15 cellular contexts compared by ENCODE assay signal in the genomic region with DNA sequence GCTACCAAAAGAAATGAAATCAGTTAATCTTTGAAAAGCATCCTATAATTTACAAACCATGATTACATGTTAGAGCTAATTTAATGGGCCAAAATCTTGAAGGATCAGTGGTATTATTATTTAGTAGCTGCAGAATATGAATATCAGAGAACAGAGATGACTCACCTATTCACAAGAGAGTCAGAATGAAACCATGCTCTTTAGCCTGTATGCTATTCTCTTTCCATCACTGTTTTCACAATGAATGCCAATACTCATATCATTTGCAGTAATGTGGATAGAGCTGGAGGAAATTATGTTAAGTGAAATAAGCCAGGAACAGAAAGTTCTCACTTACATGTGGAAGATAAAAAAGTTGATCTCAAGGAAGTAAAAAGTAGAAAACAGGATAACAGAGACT.
DNase-seq lines count a peak whose midpoint lies in the region; ATAC-seq and TF ChIP-seq lines count a peak whose summit lies in the region.
"Had no signal": no experiment of that assay in that cellular context is flagged by ENCODE, and none has a peak within 500 bp of the region (broad histone marks: within the 10 kb centered on the region; RNA-seq: fewer than 3 reads in every experiment).

No MANE protein-coding gene starts in this region.

- POLR2A ChIA-PET in activated CD4-positive, alpha-beta memory T cell treated with anti-CD3 and anti-CD28 coated beads, Interleukin-2, amount 10 ng/mL, durations not matched to agents 7 days and 5 days (lab: Charles Lee), result no interaction called here

- peaks cover 30% of the 10 kb centered on the region for H3K4me1 Mint-ChIP-seq in osteocyte (ENCODE audit: unreplicated experiment)
- H3K4me1 Mint-ChIP-seq in activated CD4-positive, alpha-beta memory T cell treated with anti-CD3 and anti-CD28 coated beads, Interleukin-2, amount 10 ng/mL, durations not matched to agents 7 days and 5 days, result no peaks in the 10 kb centered on the region
- H3K4me1 Mint-ChIP-seq: T-cell had no signal

- ATAC-seq in GM19328 (IDR thresholded peaks at IDR 0.05; ENCODE audit: unreplicated experiment), result peak; percentile 78
- peak; percentile 97 for ATAC-seq in HG02623 (IDR thresholded peaks at IDR 0.05; ENCODE audit: unreplicated experiment)
- ATAC-seq in HG03439 (IDR thresholded peaks at IDR 0.05; ENCODE audit: unreplicated experiment), result peak; percentile 95
- ATAC-seq: activated CD8-positive, alpha-beta T cell treated with anti-CD3 and anti-CD28 coated beads, Interleukin-2, amount 10 ng/mL, durations not matched to agents 7 days and 5 days; T-cell had no signal

- H3K4me3 Mint-ChIP-seq in osteocyte (ENCODE audit: unreplicated experiment), result no peak overlapping the region
- H3K4me3 Mint-ChIP-seq in activated CD4-positive, alpha-beta memory T cell treated with anti-CD3 and anti-CD28 coated beads, Interleukin-2, amount 10 ng/mL, durations not matched to agents 7 days and 5 days, result no peak overlapping the region
- H3K4me3 Mint-ChIP-seq: activated CD8-positive, alpha-beta T cell treated with anti-CD3 and anti-CD28 coated beads, Interleukin-2, amount 10 ng/mL, durations not matched to agents 7 days and 5 days; neural progenitor cell; T-cell had no signal

- CTCF ChIA-PET in activated CD4-positive, alpha-beta memory T cell treated with anti-CD3 and anti-CD28 coated beads, Interleukin-2, amount 10 ng/mL, durations not matched to agents 7 days and 5 days (lab: Charles Lee), result no interaction called here

- peak overlapping the region; percentile 43 for H3K27ac Mint-ChIP-seq in osteocyte (ENCODE audit: unreplicated experiment)
- no peak overlapping the region for H3K27ac Mint-ChIP-seq in activated CD4-positive, alpha-beta memory T cell treated with anti-CD3 and anti-CD28 coated beads, Interleukin-2, amount 10 ng/mL, durations not matched to agents 7 days and 5 days
- H3K27ac Mint-ChIP-seq: activated CD8-positive, alpha-beta T cell treated with anti-CD3 and anti-CD28 coated beads, Interleukin-2, amount 10 ng/mL, durations not matched to agents 7 days and 5 days; neural progenitor cell; T-cell had no signal

- no peaks in the 10 kb centered on the region for H3K27me3 Mint-ChIP-seq in osteocyte (ENCODE audit: unreplicated experiment)
- no peaks in the 10 kb centered on the region for H3K27me3 Mint-ChIP-seq in activated CD4-positive, alpha-beta memory T cell treated with anti-CD3 and anti-CD28 coated beads, Interleukin-2, amount 10 ng/mL, durations not matched to agents 7 days and 5 days
- H3K27me3 Mint-ChIP-seq: T-cell had no signal

- no peak for TF ChIP-seq CTCF in osteocyte (IDR thresholded peaks at IDR 0.05)

- H3K9me3 Mint-ChIP-seq in osteocyte (ENCODE audit: unreplicated experiment), result peaks cover 16% of the 10 kb centered on the region
- H3K9me3 Mint-ChIP-seq in activated CD4-positive, alpha-beta memory T cell treated with anti-CD3 and anti-CD28 coated beads, Interleukin-2, amount 10 ng/mL, durations not matched to agents 7 days and 5 days, result no peaks in the 10 kb centered on the region
- H3K9me3 Mint-ChIP-seq: neural progenitor cell had no signal

- H3K36me3 Mint-ChIP-seq in osteocyte (ENCODE audit: unreplicated experiment), result no peaks in the 10 kb centered on the region
- no peaks in the 10 kb centered on the region for H3K36me3 Mint-ChIP-seq in activated CD4-positive, alpha-beta memory T cell treated with anti-CD3 and anti-CD28 coated beads, Interleukin-2, amount 10 ng/mL, durations not matched to agents 7 days and 5 days (ENCODE audit: low read depth)
- H3K36me3 Mint-ChIP-seq: neural progenitor cell, T-cell had no signal

- DNase-seq in osteocyte (ENCODE audit: extremely low spot score, unreplicated experiment) (no peak), kidney tubule cell (ENCODE audit: low spot score) (no peak), 8988T (no peak), NCI-H1436 treated with DMSO at 0.1 percent for 48 hours (lab: John Stamatoyannopoulos, UW) (no peak)
- no peak for DNase-seq in activated CD4-positive, alpha-beta memory T cell treated with anti-CD3 and anti-CD28 coated beads, Interleukin-2, amount 10 ng/mL, durations not matched to agents 7 days and 5 days
- DNase-seq: activated CD8-positive, alpha-beta T cell treated with anti-CD3 and anti-CD28 coated beads, Interleukin-2, amount 10 ng/mL, durations not matched to agents 7 days and 5 days; DMS79; GOT3; NCI-H774; T-cell; tibial artery had no signal
